Comparison of ENCODE assay signal across 9 cellular contexts in genomic region chr5:67268233-67269011, GRCh38.
DNase-seq lines count a peak whose midpoint lies in the region; ATAC-seq and TF ChIP-seq lines count a peak whose summit lies in the region.
"Had no signal": no experiment of that assay in that cellular context is flagged by ENCODE, and none has a peak within 500 bp of the region (broad histone marks: within the 10 kb centered on the region; RNA-seq: fewer than 3 reads in every experiment).

No MANE protein-coding gene starts in this region.

- POLR2A ChIA-PET in HEK293 (lab: Yijun Ruan, JAX), result no interaction called here
- POLR2A ChIA-PET in PC-9 (lab: Charles Lee; ENCODE audit: unreplicated experiment), result no interaction called here

- H2AFZ ChIP-seq in PC-9, result no peak overlapping the region

- no peak for ATAC-seq in activated CD4-positive, CD25-positive, alpha-beta regulatory T cell treated with anti-CD3 and anti-CD28 coated beads, Interleukin-2, amount 50 U/mL, for 24 hours
- ATAC-seq in effector memory CD8-positive, alpha-beta T cell (replicated peaks), result no peak

- H4K20me1 ChIP-seq in PC-9 (ENCODE audit: insufficient read depth), result no peaks in the 10 kb centered on the region

- intact Hi-C loops in left ventricle myocardium inferior (cut with micrococcal nuclease), result no loop called here
- intact Hi-C loops in PC-9 (cut with micrococcal nuclease; ENCODE audit: unreplicated experiment), result no loop called here

- H3K36me3 ChIP-seq in HEK293 (ENCODE audit: control insufficient read depth in 2 of 2, insufficient read depth in 1 of 2, low read length in 2 of 2) (no peaks in the 10 kb centered on the region), adipocyte (ENCODE audit: control insufficient read depth, insufficient read depth, low read length, severe bottlenecking) (no peaks in the 10 kb centered on the region), left ventricle myocardium inferior (no peaks in the 10 kb centered on the region), PC-9 (ENCODE audit: low read depth) (no peaks in the 10 kb centered on the region)

- H3K4me2 ChIP-seq in PC-9, result no peak overlapping the region

- H3K4me3 Mint-ChIP-seq in effector memory CD8-positive, alpha-beta T cell, result no peak overlapping the region

- DNase-seq in adipocyte (ENCODE audit: low read depth) (peak; percentile 97), left ventricle myocardium inferior (peak; percentile 71), retinal pigment epithelial cell (ENCODE audit: low read depth) (peak; percentile 91), PC-9 (no peak)
- DNase-seq in activated CD8-positive, alpha-beta memory T cell treated with anti-CD3 and anti-CD28 coated beads, Interleukin-2, amount 50 U/mL, for 4 hours, result no peak
- no peak for DNase-seq in effector memory CD8-positive, alpha-beta T cell

- H3K4me1 ChIP-seq in HEK293 (ENCODE audit: control insufficient read depth, insufficient read depth, low read length) (peaks cover 11% of the 10 kb centered on the region), adipocyte (ENCODE audit: control insufficient read depth, insufficient read depth, low read length) (peaks cover 31% of the 10 kb centered on the region), left ventricle myocardium inferior (peaks cover 33% of the 10 kb centered on the region), PC-9 (replicated peaks; ENCODE audit: insufficient read depth) (no peaks in the 10 kb centered on the region)

- CTCF ChIA-PET in HEK293 (lab: Yijun Ruan, JAX) (no interaction called here), PC-9 (lab: Charles Lee) (no interaction called here)

- H3K27me3 ChIP-seq in adipocyte (replicated peaks; ENCODE audit: control insufficient read depth, insufficient read depth, low read length) (no peaks in the 10 kb centered on the region), left ventricle myocardium inferior (ENCODE audit: low read depth) (no peaks in the 10 kb centered on the region), PC-9 (ENCODE audit: insufficient read depth, low read depth) (no peaks in the 10 kb centered on the region)

- peak overlapping the region; percentile 84 for H3K9ac ChIP-seq in adipocyte (ENCODE audit: low read length)

- TF ChIP-seq CTCF in HEK293 (tag by site-specific recombination; IDR thresholded peaks at IDR 0.05) (no peak), left ventricle myocardium inferior (IDR thresholded peaks at IDR 0.05; ENCODE audit: borderline replicate concordance) (no peak), retinal pigment epithelial cell (conservative IDR thresholded peaks at IDR 0.05; ENCODE audit: low read depth, low read length) (no peak), PC-9 (conservative IDR thresholded peaks at IDR 0.05) (no peak)

- H3K9me2 ChIP-seq in PC-9 (ENCODE audit: insufficient read depth), result no peaks in the 10 kb centered on the region

- no TSS peak for BruUV-seq in PC-9 (replicated peaks; lab: Mats Ljungman, UMichigan)

- no peaks in the 10 kb centered on the region for H3K9me3 ChIP-seq in HEK293 (ENCODE audit: control insufficient read depth, insufficient read depth, low read depth, low read length)
- H3K9me3 ChIP-seq in adipocyte (ENCODE audit: control insufficient read depth, low read length), result no peaks in the 10 kb centered on the region
- no peaks in the 10 kb centered on the region for H3K9me3 ChIP-seq in left ventricle myocardium inferior (replicated peaks)
- no peaks in the 10 kb centered on the region for H3K9me3 ChIP-seq in PC-9 (ENCODE audit: insufficient read depth, low read depth)

- no peak overlapping the region for H3K27ac Mint-ChIP-seq in effector memory CD8-positive, alpha-beta T cell

- H3K4me1 Mint-ChIP-seq in effector memory CD8-positive, alpha-beta T cell (ENCODE audit: low read depth in 2 of 2), result no peaks in the 10 kb centered on the region

- no peaks in the 10 kb centered on the region for H3F3A ChIP-seq in PC-9 (ENCODE audit: insufficient read depth, low read depth)

- no peaks in the 10 kb centered on the region for H3K27me3 Mint-ChIP-seq in effector memory CD8-positive, alpha-beta T cell

- H3K36me3 Mint-ChIP-seq in effector memory CD8-positive, alpha-beta T cell (ENCODE audit: insufficient read depth), result no peaks in the 10 kb centered on the region

- H3K27ac ChIP-seq in HEK293 (ENCODE audit: extremely low read depth, low read depth, low read length) (peak overlapping the region; percentile 81), left ventricle myocardium inferior (replicated peaks) (peak overlapping the region; percentile 92), PC-9 (no peak overlapping the region)
- H3K27ac ChIP-seq: HL-60 had no signal

- H3K9me3 Mint-ChIP-seq in effector memory CD8-positive, alpha-beta T cell, result no peaks in the 10 kb centered on the region

- H3K79me2 ChIP-seq in PC-9 (ENCODE audit: low read depth), result no peaks in the 10 kb centered on the region

- H3K4me3 ChIP-seq in HEK293 (ENCODE audit: low read depth, low read length) (no peak overlapping the region), adipocyte (ENCODE audit: low read length) (peak overlapping the region; percentile 70), left ventricle myocardium inferior (peak overlapping the region; percentile 44), retinal pigment epithelial cell (ENCODE audit: low read length) (peak overlapping the region; percentile 15), PC-9 (no peak overlapping the region)

TF ChIP-seq in HEK293, 187 proteins besides CTCF, POLR2A, EP300 and RAD21 (continues in another document):
- TF ChIP-seq ZIC2 (tag by site-specific recombination; IDR thresholded peaks at IDR 0.05) (no peak), ZNF704 (tag by site-specific recombination; IDR thresholded peaks at IDR 0.05) (no peak), KLF17 (tag by site-specific recombination; IDR thresholded peaks at IDR 0.05) (0 out of 2 replicates have a peak, but pooled peaks have one; percentile 16), ZBTB21 (tag by site-specific recombination; IDR thresholded peaks at IDR 0.05) (peak; percentile 34; the same call in 1 of the 2 replicates), ZNF426 (tag by site-specific recombination; IDR thresholded peaks at IDR 0.05) (no peak), ZSCAN30 (tag by site-specific recombination; IDR thresholded peaks at IDR 0.05) (peak; percentile 77), KLF1 (tag by site-specific recombination; IDR thresholded peaks at IDR 0.05) (no peak), ZNF214 (tag by site-specific recombination; IDR thresholded peaks at IDR 0.05; ENCODE audit: borderline replicate concordance) (no peak), ZFP41 (tag by site-specific recombination; IDR thresholded peaks at IDR 0.05; ENCODE audit: borderline replicate concordance) (no peak), KLF8 (tag by site-specific recombination; IDR thresholded peaks at IDR 0.05) (peak; percentile 38; the same call in 1 of the 2 replicates), ZNF768 (tag by site-specific recombination; IDR thresholded peaks at IDR 0.05) (no peak), ZNF248 (tag by site-specific recombination; IDR thresholded peaks at IDR 0.05) (no peak)
- TF ChIP-seq, protein P1, sequence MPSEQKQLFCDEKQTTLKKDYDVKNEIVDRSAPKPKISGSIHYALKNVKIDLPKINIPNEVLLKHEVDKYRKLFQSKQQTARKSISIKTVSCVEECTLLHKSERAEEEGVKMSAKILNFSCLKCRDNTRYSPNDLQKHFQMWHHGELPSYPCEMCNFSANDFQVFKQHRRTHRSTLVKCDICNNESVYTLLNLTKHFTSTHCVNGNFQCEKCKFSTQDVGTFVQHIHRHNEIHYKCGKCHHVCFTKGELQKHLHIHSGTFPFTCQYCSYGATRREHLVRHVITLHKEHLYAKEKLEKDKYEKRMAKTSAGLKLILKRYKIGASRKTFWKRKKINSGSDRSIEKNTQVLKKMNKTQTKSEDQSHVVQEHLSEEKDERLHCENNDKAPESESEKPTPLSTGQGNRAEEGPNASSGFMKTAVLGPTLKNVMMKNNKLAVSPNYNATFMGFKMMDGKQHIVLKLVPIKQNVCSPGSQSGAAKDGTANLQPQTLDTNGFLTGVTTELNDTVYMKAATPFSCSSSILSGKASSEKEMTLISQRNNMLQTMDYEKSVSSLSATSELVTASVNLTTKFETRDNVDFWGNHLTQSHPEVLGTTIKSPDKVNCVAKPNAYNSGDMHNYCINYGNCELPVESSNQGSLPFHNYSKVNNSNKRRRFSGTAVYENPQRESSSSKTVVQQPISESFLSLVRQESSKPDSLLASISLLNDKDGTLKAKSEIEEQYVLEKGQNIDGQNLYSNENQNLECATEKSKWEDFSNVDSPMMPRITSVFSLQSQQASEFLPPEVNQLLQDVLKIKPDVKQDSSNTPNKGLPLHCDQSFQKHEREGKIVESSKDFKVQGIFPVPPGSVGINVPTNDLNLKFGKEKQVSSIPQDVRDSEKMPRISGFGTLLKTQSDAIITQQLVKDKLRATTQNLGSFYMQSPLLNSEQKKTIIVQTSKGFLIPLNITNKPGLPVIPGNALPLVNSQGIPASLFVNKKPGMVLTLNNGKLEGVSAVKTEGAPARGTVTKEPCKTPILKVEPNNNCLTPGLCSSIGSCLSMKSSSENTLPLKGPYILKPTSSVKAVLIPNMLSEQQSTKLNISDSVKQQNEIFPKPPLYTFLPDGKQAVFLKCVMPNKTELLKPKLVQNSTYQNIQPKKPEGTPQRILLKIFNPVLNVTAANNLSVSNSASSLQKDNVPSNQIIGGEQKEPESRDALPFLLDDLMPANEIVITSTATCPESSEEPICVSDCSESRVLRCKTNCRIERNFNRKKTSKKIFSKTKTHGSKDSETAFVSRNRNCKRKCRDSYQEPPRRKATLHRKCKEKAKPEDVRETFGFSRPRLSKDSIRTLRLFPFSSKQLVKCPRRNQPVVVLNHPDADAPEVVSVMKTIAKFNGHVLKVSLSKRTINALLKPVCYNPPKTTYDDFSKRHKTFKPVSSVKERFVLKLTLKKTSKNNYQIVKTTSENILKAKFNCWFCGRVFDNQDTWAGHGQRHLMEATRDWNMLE (tag by site-specific recombination; conservative IDR thresholded peaks at IDR 0.05; ENCODE audit: low read depth), result no peak

Comparison
In these comparisons a context has a peak if more than half of its experiments do, and no peak if none do; other contexts are left out.
1. H3K4me3 ChIP-seq: peak in adipocyte (single experiment), left ventricle myocardium inferior (single experiment) and retinal pigment epithelial cell (single experiment); none in HEK293 (single experiment) and PC-9 (single experiment).
2. DNase-seq: peak in adipocyte (single experiment), left ventricle myocardium inferior (single experiment) and retinal pigment epithelial cell (single experiment); none in PC-9 (0 of 2), activated CD8-positive, alpha-beta memory T cell treated with anti-CD3 and anti-CD28 coated beads, Interleukin-2, amount 50 U/mL, for 4 hours (single experiment) and effector memory CD8-positive, alpha-beta T cell (0 of 3).